In the genomic region with DNA sequence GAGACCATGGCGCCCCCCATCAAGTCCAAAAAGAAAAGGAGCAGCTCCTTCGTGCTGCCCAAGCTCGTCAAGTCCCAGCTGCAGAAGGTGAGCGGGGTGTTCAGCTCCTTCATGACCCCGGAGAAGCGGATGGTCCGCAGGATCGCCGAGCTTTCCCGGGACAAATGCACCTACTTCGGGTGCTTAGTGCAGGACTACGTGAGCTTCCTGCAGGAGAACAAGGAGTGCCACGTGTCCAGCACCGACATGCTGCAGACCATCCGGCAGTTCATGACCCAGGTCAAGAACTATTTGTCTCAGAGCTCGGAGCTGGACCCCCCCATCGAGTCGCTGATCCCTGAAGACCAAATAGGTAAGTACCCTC, we compare ENCODE assay signal across 9 cellular contexts. TPM values are rescaled to one million over a fixed set of nuclear protein-coding genes. Genes with fewer than 3 reads are reported as not detected.
A peak's percentile ranks its signal among the peaks of the same experiment; 100 is the strongest.
DNase-seq lines count a peak whose midpoint lies in the region; ATAC-seq and TF ChIP-seq lines count a peak whose summit lies in the region.
"Had no signal": no experiment of that assay in that cellular context is flagged by ENCODE, and none has a peak within 500 bp of the region (broad histone marks: within the 10 kb centered on the region; RNA-seq: fewer than 3 reads in every experiment).

No MANE protein-coding gene starts in this region.

- H3K4me1 ChIP-seq in urinary bladder (ENCODE audit: insufficient read depth): peaks cover 2% of the 10 kb centered on the region

- intact Hi-C loops in posterior vena cava (cut with DNase I): loop anchor here in 1 of 2 donors (2.0 kb wide), 1 partner anchor 17 kb away; no protein-coding TSS in a partner anchor

- no peak for TF ChIP-seq CTCF in coronary artery (IDR thresholded peaks at IDR 0.05)

- H3K4me3 ChIP-seq in coronary artery: peak overlapping the region; percentile 75
- H3K4me3 ChIP-seq in urinary bladder (ENCODE audit: low read depth, low read length): peak overlapping the region; percentile 36

- peaks cover 1% of the 10 kb centered on the region for H3K36me3 ChIP-seq in urinary bladder (ENCODE audit: insufficient read depth)

- ATAC-seq in GM21447 (IDR thresholded peaks at IDR 0.05; ENCODE audit: unreplicated experiment): no peak

- DNase-seq in DMS 273 (lab: John Stamatoyannopoulos, UW; ENCODE audit: unreplicated experiment) (peak; percentile 64), DMS 273 treated with DMSO at 0.1 percent for 48 hours (lab: John Stamatoyannopoulos, UW) (no peak), coronary artery (ENCODE audit: low spot score) (no peak), midbrain (lab: John Stamatoyannopoulos, UW) (peak; percentile 56), SIG-M5 treated with dmso at 0.1 percent for 504 hours (lab: John Stamatoyannopoulos, UW; ENCODE audit: unreplicated experiment) (no peak), posterior vena cava (ENCODE audit: low spot score) (no peak)

- 17% methylated on average over 18 of the region's 18 CpGs for WGBS in urinary bladder

- H3K27ac ChIP-seq in coronary artery (peak overlapping the region; percentile 86 to 94), urinary bladder (ENCODE audit: low read depth) (peak overlapping the region; percentile 83)
- H3K27ac ChIP-seq: 22Rv1 had no signal

RNA-seq across cellular contexts. Expression of a gene that starts 41.7 kb away (rescaled TPM):
- total RNA-seq in urinary bladder (42.3 TPM), posterior vena cava (10 to 100 TPM; 45.3 to 48.4 TPM)
- 58.7 TPM for polyA plus RNA-seq in urinary bladder

Comparison
In these comparisons a context has a peak if more than half of its experiments do, and no peak if none do; other contexts are left out.
1. DNase-seq: peak in DMS 273 (single experiment) and midbrain (single experiment); none in DMS 273 treated with DMSO at 0.1 percent for 48 hours (single experiment), coronary artery (single experiment), SIG-M5 treated with dmso at 0.1 percent for 504 hours (single experiment) and posterior vena cava (single experiment).